8 cellular contexts compared by ENCODE assay signal in genomic region chr10:91043173-91043910, GRCh38.
DNase-seq lines count a peak whose midpoint lies in the region; ATAC-seq, FAIRE-seq and TF ChIP-seq lines count a peak whose summit lies in the region.

No MANE protein-coding gene starts in this region.

- H3K27me3 ChIP-seq in pancreas = no peaks in the 10 kb centered on the region

- ATAC-seq in pancreas (peak in 3 of 4 donors; percentile 68 to 81 (median 75)), GM18868 (IDR thresholded peaks at IDR 0.05; ENCODE audit: unreplicated experiment) (no peak)

- peak; percentile 37; the same call in 1 of the 3 replicates for TF ChIP-seq CTCF in GM12872 (IDR thresholded peaks at IDR 0.05; ENCODE audit: insufficient read depth, low read depth, low read length)
- peak; percentile 53 for TF ChIP-seq CTCF in epithelial cell of esophagus (IDR thresholded peaks at IDR 0.05; ENCODE audit: insufficient read depth, low read depth, low read length, missing control alignments)
- TF ChIP-seq CTCF in pancreas (IDR thresholded peaks at IDR 0.05) = no peak

- H3K36me3 ChIP-seq in pancreas = no peaks in the 10 kb centered on the region

- H3K4me1 ChIP-seq in pancreas = no peaks in the 10 kb centered on the region

- no peak for FAIRE-seq in pancreas (lab: Jason Lieb, UNC)

- H3K4me3 ChIP-seq in epithelial cell of esophagus (ENCODE audit: low read length) (no peak overlapping the region), pancreas (no peak overlapping the region)

- DNase-seq in NCI-H446 treated with DMSO at 0.1 percent for 48 hours (lab: John Stamatoyannopoulos, UW) (peak; percentile 36), epithelial cell of esophagus (ENCODE audit: low read depth) (peak; percentile 35), pancreas (no peak), occipital lobe (lab: John Stamatoyannopoulos, UW) (no peak)
- DNase-seq in activated T-cell treated with anti-CD3 and anti-CD28 coated beads, Interleukin-2, amount 50 U/mL, for 1 hour = no peak
- no peak for DNase-seq in activated T-cell treated with anti-CD3 and anti-CD28 coated beads, Interleukin-2, amount 50 U/mL, for 48 hours

- 51 to 55% methylated on average over 8 of the region's 8 CpGs for WGBS in pancreas, 2 donors

- intact Hi-C loops in pancreas (cut with DNase I) = no loop called here

- H3K27ac ChIP-seq in pancreas = no peak overlapping the region

- no peaks in the 10 kb centered on the region for H3K9me3 ChIP-seq in pancreas

Comparison
In these comparisons a context has a peak if more than half of its experiments do, and no peak if none do; other contexts are left out.
1. CTCF ChIP-seq: peak in GM12872 (single experiment) and epithelial cell of esophagus (single experiment); none in pancreas (0 of 4).
2. DNase-seq: peak in NCI-H446 treated with DMSO at 0.1 percent for 48 hours (single experiment) and epithelial cell of esophagus (single experiment); none in pancreas (0 of 6), activated T-cell treated with anti-CD3 and anti-CD28 coated beads, Interleukin-2, amount 50 U/mL, for 1 hour (single experiment), occipital lobe (single experiment) and activated T-cell treated with anti-CD3 and anti-CD28 coated beads, Interleukin-2, amount 50 U/mL, for 48 hours (0 of 2).